ENCODE assay signal across 1 cellular context in genomic region chr18:34709631-34710429, GRCh38.
TF ChIP-seq lines count a peak whose summit lies in the region.

Gene DTNA, plus strand, starts transcription at chr18:34710298. Its CDS starts 45,679 bp downstream, at chr18:34755977.

TF ChIP-seq in GM23338, 12 proteins besides CTCF, POLR2A, EP300 and RAD21 (continued from another document):
- no peak for TF ChIP-seq ZNF462 (CRISPR knock-in tag; IDR thresholded peaks at IDR 0.05)
- TF ChIP-seq JUNB (IDR thresholded peaks at IDR 0.05; ENCODE audit: unreplicated experiment) = no peak
- no peak for TF ChIP-seq EZH2phosphoT487 (IDR thresholded peaks at IDR 0.05; ENCODE audit: unreplicated experiment)
- no peak for TF ChIP-seq NANOG (IDR thresholded peaks at IDR 0.05; ENCODE audit: borderline replicate concordance)
- no peak for TF ChIP-seq POLR2AphosphoS5 (IDR thresholded peaks at IDR 0.05; ENCODE audit: low read depth)
